ENCODE assay signal across 17 cellular contexts in the genomic region with DNA sequence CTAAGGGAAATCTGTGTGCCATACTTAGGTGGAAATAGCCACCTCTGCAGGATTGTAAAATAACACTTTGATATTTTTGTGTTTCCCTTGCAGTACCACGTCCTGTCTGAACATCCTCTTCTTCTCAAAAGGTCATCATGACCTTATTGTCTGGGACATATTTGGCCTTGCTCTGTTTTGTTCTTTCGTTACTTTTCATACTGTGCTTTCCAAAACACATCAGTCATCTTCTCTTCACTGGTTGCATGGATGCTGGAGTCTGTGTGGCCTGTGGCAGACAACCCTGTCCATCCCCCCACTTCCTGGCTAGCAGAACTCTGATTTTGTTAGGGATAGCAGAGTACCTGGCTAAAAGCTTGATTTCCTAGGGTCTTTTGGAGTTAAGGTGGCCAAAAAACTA. TPM values are rescaled to one million over a fixed set of nuclear protein-coding genes. Genes with fewer than 3 reads are reported as not detected.
DNase-seq lines count a peak whose midpoint lies in the region; ATAC-seq, FAIRE-seq and TF ChIP-seq lines count a peak whose summit lies in the region.
"Had no signal": no experiment of that assay in that cellular context is flagged by ENCODE, and none has a peak within 500 bp of the region (broad histone marks: within the 10 kb centered on the region; RNA-seq: fewer than 3 reads in every experiment).

No MANE protein-coding gene starts in this region.

- peaks cover 81% of the 10 kb centered on the region for H3K36me3 Mint-ChIP-seq in nephron progenitor cell (ENCODE audit: low read depth)
- peaks cover 2 to 7% of the 10 kb centered on the region in 2 donors for H3K36me3 Mint-ChIP-seq in stimulated activated naive B cell treated with anti-CD40 and anti-IgM and Interleukin-4, amounts not matched to agents 10 μg/mL and 1 μg/mL and 100 μg/mL, for 72 hours

- no peak overlapping the region for H3K4me3 Mint-ChIP-seq in nephron progenitor cell
- H3K4me3 Mint-ChIP-seq in stimulated activated naive B cell treated with anti-CD40 and anti-IgM and Interleukin-4, amounts not matched to agents 10 μg/mL and 1 μg/mL and 100 μg/mL, for 72 hours: no peak overlapping the region
- H3K4me3 Mint-ChIP-seq: CD4-positive, alpha-beta T cell; IgD-negative memory B cell had no signal

- intact Hi-C loops in vagina (cut with DNase I): no loop called here

- H2BK20ac ChIP-seq in H1 (ENCODE audit: low read length): no peak overlapping the region

- no peak overlapping the region for H3K9ac ChIP-seq in H1 (replicated peaks in 1 of 4; ENCODE audit: extremely low read depth in 1 of 4, low read depth in 3 of 4, low read length in 3 of 4)

- no peaks in the 10 kb centered on the region for H4K20me1 ChIP-seq in H1 (replicated peaks in 1 of 2; ENCODE audit: control insufficient read depth in 1 of 2, insufficient read depth in 2 of 2, low read length in 2 of 2)

- TF ChIP-seq CTCF in H1 (IDR thresholded peaks at IDR 0.05; ENCODE audit: control extremely low read depth in 1 of 3, insufficient read depth in 1 of 3, low read depth in 1 of 3, low read length in 3 of 3) (no peak), nephron progenitor cell (IDR thresholded peaks at IDR 0.05) (no peak), vagina (IDR thresholded peaks at IDR 0.05) (no peak), GM13977 (IDR thresholded peaks at IDR 0.05; ENCODE audit: extremely low read depth, insufficient read depth, missing control alignments) (no peak), BE2C (IDR thresholded peaks at IDR 0.05; ENCODE audit: low read depth, low read length) (no peak)

- no peaks in the 10 kb centered on the region for H3K27me3 Mint-ChIP-seq in nephron progenitor cell (ENCODE audit: low read depth, poor library complexity)
- H3K27me3 Mint-ChIP-seq in stimulated activated naive B cell treated with anti-CD40 and anti-IgM and Interleukin-4, amounts not matched to agents 10 μg/mL and 1 μg/mL and 100 μg/mL, for 72 hours: peaks cover 33 to 36% of the 10 kb centered on the region in 2 donors

- H2AFZ ChIP-seq in H1 (ENCODE audit: low read length): no peak overlapping the region

- no peak overlapping the region for H2BK12ac ChIP-seq in H1 (ENCODE audit: low read depth, low read length)

- no peak overlapping the region for H2BK5ac ChIP-seq in H1 (ENCODE audit: low read depth, low read length)

- H3K4me1 ChIP-seq in H1 (replicated peaks in 1 of 4; ENCODE audit: control insufficient read depth in 3 of 4, insufficient read depth in 4 of 4, low read length in 3 of 4): peaks cover 0 to 7% (median 3%) of the 10 kb centered on the region in 4 experiments; a peak in 1 of 7 replicates
- H3K4me1 ChIP-seq in vagina: peaks cover 23% of the 10 kb centered on the region
- H3K4me1 ChIP-seq in BE2C: peaks cover 4% of the 10 kb centered on the region; the same call in 1 of the 2 replicates
- H3K4me1 ChIP-seq: HAP-1 had no signal

- no peak overlapping the region for H3K14ac ChIP-seq in H1 (ENCODE audit: insufficient read length)

- H3K4ac ChIP-seq in H1 (replicated peaks; ENCODE audit: insufficient read length, low read depth, low read length): no peak overlapping the region

- H4K8ac ChIP-seq in H1 (ENCODE audit: extremely low read depth, insufficient read depth, low read length): no peak overlapping the region

- no peak overlapping the region for H3K4me2 ChIP-seq in H1 (ENCODE audit: insufficient read depth in 1 of 2, low read depth in 2 of 2, low read length in 2 of 2)

- H4K5ac ChIP-seq in H1 (ENCODE audit: insufficient read length, low read depth, low read length): no peak overlapping the region

- CTCF ChIA-PET in H1 (lab: Charles Lee; ENCODE audit: partially characterized antibody): interaction anchor here (1.2 to 6.4 kb wide), 3 partner anchors 10 to 63 kb away, joined by 3 to 55 read pairs (median 15); partner anchors contain the start of gene GREB1

- 0 out of 2 replicates have a peak overlapping the region, but pooled peaks have one; percentile 40 for H2BK15ac ChIP-seq in H1 (ENCODE audit: low read length)

- no peak overlapping the region for H4K91ac ChIP-seq in H1 (replicated peaks; ENCODE audit: insufficient read length, low read length)

- DNase-seq in H1 (ENCODE audit: low read depth in 1 of 2, low spot score in 2 of 2) (no peak), nephron progenitor cell (no peak), vagina (ENCODE audit: extremely low spot score in 2 of 2) (no peak), GM13977 (ENCODE audit: low spot score) (no peak), BE2C (no peak)
- no peak for DNase-seq in stimulated activated naive B cell treated with anti-CD40 and anti-IgM and Interleukin-4, amounts not matched to agents 10 μg/mL and 1 μg/mL and 100 μg/mL, for 72 hours
- DNase-seq: ACHN; C1 segment of cervical spinal cord; Calu3; CD4-positive, alpha-beta T cell; DMS 273 treated with DMSO at 0.1 percent for 48 hours; GOT3 had no signal

- no peak overlapping the region for H3K27ac ChIP-seq in H1 (ENCODE audit: low read depth, low read length)
- H3K27ac ChIP-seq in vagina: peak overlapping the region; percentile 73

- no peak for TF ChIP-seq RAD21 in H1 (IDR thresholded peaks at IDR 0.05 in 1 of 2, conservative IDR thresholded peaks at IDR 0.05 in 1 of 2; ENCODE audit: low read depth in 2 of 2, low read length in 2 of 2)

- peak overlapping the region; percentile 19 for H3K27ac Mint-ChIP-seq in nephron progenitor cell
- no peak overlapping the region for H3K27ac Mint-ChIP-seq in stimulated activated naive B cell treated with anti-CD40 and anti-IgM and Interleukin-4, amounts not matched to agents 10 μg/mL and 1 μg/mL and 100 μg/mL, for 72 hours
- H3K27ac Mint-ChIP-seq: CD4-positive, alpha-beta T cell; IgD-negative memory B cell had no signal

- H3K18ac ChIP-seq in H1 (ENCODE audit: extremely low read depth, low read length): no peak overlapping the region

- H3K9me3 Mint-ChIP-seq in nephron progenitor cell: peaks cover 27% of the 10 kb centered on the region
- H3K9me3 Mint-ChIP-seq in stimulated activated naive B cell treated with anti-CD40 and anti-IgM and Interleukin-4, amounts not matched to agents 10 μg/mL and 1 μg/mL and 100 μg/mL, for 72 hours: peaks cover 7 to 10% of the 10 kb centered on the region in 2 donors

- no peak overlapping the region for H2AK5ac ChIP-seq in H1 (ENCODE audit: low read depth, low read length)

- peaks cover 14% of the 10 kb centered on the region for H3K79me1 ChIP-seq in H1 (ENCODE audit: low read depth, low read length)

- TF ChIP-seq POLR2A in H1 (IDR thresholded peaks at IDR 0.05; ENCODE audit: control extremely low read depth in 1 of 2, low read depth in 2 of 2, low read length in 2 of 2) (no peak), vagina (IDR thresholded peaks at IDR 0.05) (no peak)

- H3K36me3 ChIP-seq in H1 (ENCODE audit: control insufficient read depth in 2 of 4, insufficient read depth in 4 of 4, low read length in 3 of 4) (no peaks in the 10 kb centered on the region), vagina (no peaks in the 10 kb centered on the region), BE2C (peaks cover 7% of the 10 kb centered on the region)
- H3K36me3 ChIP-seq: HAP-1 had no signal

- H3K23me2 ChIP-seq in H1 (ENCODE audit: low read depth, low read length): no peaks in the 10 kb centered on the region

- peak; percentile 25 to 60 for ATAC-seq in stimulated activated naive B cell treated with anti-CD40 and anti-IgM and Interleukin-4, amounts not matched to agents 10 μg/mL and 1 μg/mL and 100 μg/mL, for 72 hours (replicated peaks)
- no peak for ATAC-seq in GM19035 (IDR thresholded peaks at IDR 0.05; ENCODE audit: unreplicated experiment)

- H3K4me3 ChIP-seq in H1 (ENCODE audit: extremely low read depth in 1 of 4, insufficient read depth in 2 of 4, low read depth in 3 of 4, low read length in 4 of 4) (no peak overlapping the region), vagina (no peak overlapping the region), BE2C (ENCODE audit: low read depth, low read length) (no peak overlapping the region)
- H3K4me3 ChIP-seq: HAP-1 had no signal

- no peak overlapping the region for H2BK120ac ChIP-seq in H1 (replicated peaks; ENCODE audit: low read depth, low read length)

- H3K27me3 ChIP-seq in H1 (replicated peaks in 1 of 4; ENCODE audit: control insufficient read depth in 3 of 4, extremely low read depth in 1 of 4, insufficient read depth in 3 of 4, low read length in 3 of 4): no peaks in the 10 kb centered on the region
- H3K27me3 ChIP-seq in vagina: no peaks in the 10 kb centered on the region
- H3K27me3 ChIP-seq in BE2C: no peaks in the 10 kb centered on the region

- H3K4me1 Mint-ChIP-seq in nephron progenitor cell: peaks cover 5% of the 10 kb centered on the region
- peaks cover 7 to 14% of the 10 kb centered on the region in 2 donors for H3K4me1 Mint-ChIP-seq in stimulated activated naive B cell treated with anti-CD40 and anti-IgM and Interleukin-4, amounts not matched to agents 10 μg/mL and 1 μg/mL and 100 μg/mL, for 72 hours
- H3K4me1 Mint-ChIP-seq: IgD-negative memory B cell had no signal

- no peak for TF ChIP-seq EP300 in H1 (IDR thresholded peaks at IDR 0.05; ENCODE audit: borderline replicate concordance in 1 of 2, low read depth in 2 of 2, low read length in 2 of 2)

- peaks cover 0 to 4% of the 10 kb centered on the region in 2 experiments; a peak in 2 of 4 replicates for H3K79me2 ChIP-seq in H1 (ENCODE audit: control insufficient read depth in 1 of 2, insufficient read depth in 2 of 2, low read length in 2 of 2)

- in situ Hi-C loops in GM13977 (cut with MboI; ENCODE audit: low pct_unique_long_range_greater_than_20kb, low sequenced_read_pairs, unreplicated experiment): no loop called here

- 88% methylated on average over 2 of the region's 2 CpGs; no CpG with 5 or more reads in 1 of the 2 experiments for WGBS in H1 (ENCODE audit: extremely low coverage in 1 of 2, insufficient coverage in 1 of 2, insufficient read length in 1 of 2, insufficient replicate concordance in 2 of 2, low coverage in 1 of 2, low lambda C conversion rate in 2 of 2, missing lambda C conversion rate in 1 of 2), 2 experiments

- POLR2A ChIA-PET in H1 (lab: Charles Lee; ENCODE audit: partially characterized antibody): no interaction called here

- no peaks in the 10 kb centered on the region for H3K9me3 ChIP-seq in H1 (ENCODE audit: insufficient read depth in 2 of 2, low read depth in 1 of 2, low read length in 1 of 2)
- H3K9me3 ChIP-seq in vagina: no peaks in the 10 kb centered on the region
- no peaks in the 10 kb centered on the region for H3K9me3 ChIP-seq in BE2C
- H3K9me3 ChIP-seq: HAP-1 had no signal

- no peak overlapping the region for H3K23ac ChIP-seq in H1 (ENCODE audit: insufficient read length)

- FAIRE-seq in H1 (lab: Jason Lieb, UNC): no peak
- FAIRE-seq: GM18507, GM19239 had no signal

- H3K56ac ChIP-seq in H1 (replicated peaks; ENCODE audit: insufficient read length, low read depth, low read length): no peak overlapping the region

RNA-seq across cellular contexts. Expression of gene GREB1, which starts 9.4 kb away (rescaled TPM):
- 41.7 and 43.4 TPM in 2 replicates for total RNA-seq in H1 (2021; fragmentation: NEBNext Ultra II Directional; extraction: Animal tissue kit (Norgen Biotek cat#: 25700))
- polyA plus RNA-seq in H1 (2011; rRNA removed): 7.9 and 13.8 TPM in 2 replicates
- polyA plus RNA-seq in H1 (2011; cell fraction: cytosol; rRNA removed): 9.9 TPM
- polyA plus RNA-seq in H1 (2011; cell fraction: nucleus; rRNA removed): 22.7 TPM
- polyA plus RNA-seq in H1 (2012, experiment 1 of 2): 14.3 to 18.0 TPM (median 16.3 TPM) in 4 replicates
- polyA plus RNA-seq in H1 (2012, experiment 2 of 2): 8.5 TPM
- polyA plus RNA-seq in H1 (2013, experiment 1 of 2): 16.9 TPM
- polyA plus RNA-seq in H1 (2013, experiment 2 of 2): 15.7 TPM
- 23.1 and 26.4 TPM in 2 replicates for polyA minus RNA-seq in H1 (2011; rRNA and poly(A)+ RNA removed)
- 13.1 TPM for polyA minus RNA-seq in H1 (2011; cell fraction: cytosol; rRNA and poly(A)+ RNA removed)
- polyA minus RNA-seq in H1 (2011; cell fraction: nucleus; rRNA and poly(A)+ RNA removed): 21.8 TPM
- 35.4 TPM for total RNA-seq in vagina
- polyA plus RNA-seq in BE2C (2012; ENCODE audit: insufficient read depth, insufficient read length, low read depth): 22.5 TPM
- polyA plus RNA-seq: IgD-negative memory B cell had no signal

RNA-seq across cellular contexts. Expression of gene E2F6, which starts 58.5 kb away (rescaled TPM):
- total RNA-seq in H1 (2021; fragmentation: NEBNext Ultra II Directional; extraction: Animal tissue kit (Norgen Biotek cat#: 25700)): 14.9 and 15.6 TPM in 2 replicates
- 3.8 and 8.3 TPM in 2 replicates for polyA plus RNA-seq in H1 (2011; rRNA removed)
- polyA plus RNA-seq in H1 (2011; cell fraction: cytosol; rRNA removed): 7.3 TPM
- 5.7 TPM for polyA plus RNA-seq in H1 (2011; cell fraction: nucleus; rRNA removed)
- 11.0 to 11.9 TPM (median 11.2 TPM) in 4 replicates for polyA plus RNA-seq in H1 (2012, experiment 1 of 2)
- 6.1 TPM for polyA plus RNA-seq in H1 (2012, experiment 2 of 2)
- polyA plus RNA-seq in H1 (2013, experiment 1 of 2): 8.0 TPM
- polyA plus RNA-seq in H1 (2013, experiment 2 of 2): 7.7 TPM
- polyA minus RNA-seq in H1 (2011; rRNA and poly(A)+ RNA removed): 6.8 and 9.7 TPM in 2 replicates
- 5.4 TPM for polyA minus RNA-seq in H1 (2011; cell fraction: cytosol; rRNA and poly(A)+ RNA removed)
- polyA minus RNA-seq in H1 (2011; cell fraction: nucleus; rRNA and poly(A)+ RNA removed): 11.4 TPM
- total RNA-seq in vagina: 9.1 TPM
- 36.3 TPM for polyA plus RNA-seq in BE2C (2012; ENCODE audit: insufficient read depth, insufficient read length, low read depth)
